Comparison of ENCODE assay signal across 7 cellular contexts in the genomic region with DNA sequence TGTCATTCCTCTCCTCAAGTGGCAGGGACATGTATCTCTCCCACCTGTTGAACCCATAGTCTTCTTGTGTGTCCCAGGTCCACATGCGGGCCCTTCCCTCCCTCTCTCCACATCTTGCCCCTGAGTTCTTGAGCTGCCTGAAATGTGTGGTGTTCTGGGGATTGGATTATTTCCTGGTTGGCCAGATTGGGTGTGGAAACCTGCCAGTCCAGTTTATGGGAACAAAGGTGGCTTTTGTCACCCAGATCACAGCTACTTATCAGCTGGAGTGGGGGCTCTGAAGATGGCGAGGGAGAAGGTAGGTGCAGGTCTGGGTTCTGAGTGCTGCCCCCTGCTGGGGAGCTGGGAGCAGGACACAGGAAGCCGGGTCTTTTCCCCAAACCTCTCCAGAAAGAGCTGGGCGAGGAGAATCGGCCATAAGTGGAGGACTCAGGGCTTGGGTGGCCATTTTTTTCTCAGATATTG. TPM values are rescaled to one million over a fixed set of nuclear protein-coding genes. Genes with fewer than 3 reads are reported as not detected.
DNase-seq lines count a peak whose midpoint lies in the region; ATAC-seq, FAIRE-seq and TF ChIP-seq lines count a peak whose summit lies in the region.

No MANE protein-coding gene starts in this region.

- H3K36me3 ChIP-seq in HAP-1 (replicated peaks) (peaks cover 5% of the 10 kb centered on the region), Panc1 (ENCODE audit: control insufficient read depth, insufficient read depth, low read length) (no peaks in the 10 kb centered on the region)

- TF ChIP-seq CTCF in Panc1 (IDR thresholded peaks at IDR 0.05) (peak; percentile 67), omental fat pad (IDR thresholded peaks at IDR 0.05) (no peak)

- no peak overlapping the region for H3K4me3 Mint-ChIP-seq in activated naive CD8-positive, alpha-beta T cell treated with anti-CD3 and anti-CD28 coated beads for 36 hours
- no peak overlapping the region for H3K4me3 Mint-ChIP-seq in stimulated activated memory B cell treated with anti-CD40 and anti-IgM and Interleukin-4, amounts not matched to agents 10 μg/mL and 1 μg/mL and 100 μg/mL, for 72 hours

- peak; percentile 60 for DNase-seq in GM12891 (ENCODE audit: insufficient read length, low spot score)
- DNase-seq in HAP-1 (ENCODE audit: low spot score in 2 of 2), result peak; percentile 13 to 74
- no peak for DNase-seq in Panc1 (ENCODE audit: low read depth, low spot score)
- DNase-seq in activated naive CD8-positive, alpha-beta T cell treated with anti-CD3 and anti-CD28 coated beads for 36 hours, result peak; percentile 54
- no peak for DNase-seq in omental fat pad (ENCODE audit: low spot score)

- no TSS peak for BruUV-seq in Panc1 (replicated peaks; lab: Mats Ljungman, UMichigan)

- no peaks in the 10 kb centered on the region for H3K36me3 Mint-ChIP-seq in activated naive CD8-positive, alpha-beta T cell treated with anti-CD3 and anti-CD28 coated beads for 36 hours
- H3K36me3 Mint-ChIP-seq in stimulated activated memory B cell treated with anti-CD40 and anti-IgM and Interleukin-4, amounts not matched to agents 10 μg/mL and 1 μg/mL and 100 μg/mL, for 72 hours, result peaks cover 33% of the 10 kb centered on the region

- peaks cover 2% of the 10 kb centered on the region for H3K4me1 Mint-ChIP-seq in activated naive CD8-positive, alpha-beta T cell treated with anti-CD3 and anti-CD28 coated beads for 36 hours
- H3K4me1 Mint-ChIP-seq in stimulated activated memory B cell treated with anti-CD40 and anti-IgM and Interleukin-4, amounts not matched to agents 10 μg/mL and 1 μg/mL and 100 μg/mL, for 72 hours, result no peaks in the 10 kb centered on the region

- H3K4me3 ChIP-seq in HAP-1 (no peak overlapping the region), Panc1 (ENCODE audit: low read depth in 2 of 2, low read length in 2 of 2) (no peak overlapping the region)

- TF ChIP-seq POLR2A in GM12891 (IDR thresholded peaks at IDR 0.05; ENCODE audit: low read depth, low read length), result no peak

- no peaks in the 10 kb centered on the region for H3K9me3 ChIP-seq in HAP-1
- H3K9me3 ChIP-seq in Panc1 (ENCODE audit: control insufficient read depth, insufficient read depth, low read depth, low read length), result no peaks in the 10 kb centered on the region

- intact Hi-C loops in Panc1 (cut with micrococcal nuclease; ENCODE audit: unreplicated experiment), result no loop called here

- in situ Hi-C loops in HAP-1 (cut with MboI; ENCODE audit: low sequenced_read_pairs), result no loop called here
- in situ Hi-C loops in Panc1 (cut with HindIII; ENCODE audit: low pct_unique_long_range_greater_than_20kb, low sequenced_read_pairs), result no loop called here

- no peaks in the 10 kb centered on the region for H3K27me3 ChIP-seq in HAP-1 (ENCODE audit: low read depth)
- H3K27me3 ChIP-seq in Panc1 (ENCODE audit: control insufficient read depth, insufficient read depth, low read length), result 0 out of 2 replicates have a peak, but pooled peaks cover 2% of the 10 kb centered on the region
- H3K27me3 ChIP-seq in layer of hippocampus (ENCODE audit: control insufficient read depth, insufficient read depth, low read length), result no peaks in the 10 kb centered on the region

- ATAC-seq in Panc1 (no peak), omental fat pad (ENCODE audit: low FRiP score) (no peak)
- ATAC-seq in stimulated activated memory B cell treated with anti-CD40 and anti-IgM and Interleukin-4, amounts not matched to agents 10 μg/mL and 1 μg/mL and 100 μg/mL, for 72 hours, result no peak

- no peaks in the 10 kb centered on the region for H3K4me1 ChIP-seq in HAP-1
- H3K4me1 ChIP-seq in Panc1 (ENCODE audit: control insufficient read depth, insufficient read depth, low read length), result no peaks in the 10 kb centered on the region

- H3K27ac Mint-ChIP-seq in activated naive CD8-positive, alpha-beta T cell treated with anti-CD3 and anti-CD28 coated beads for 36 hours, result no peak overlapping the region
- peak overlapping the region; percentile 11 for H3K27ac Mint-ChIP-seq in stimulated activated memory B cell treated with anti-CD40 and anti-IgM and Interleukin-4, amounts not matched to agents 10 μg/mL and 1 μg/mL and 100 μg/mL, for 72 hours

- peak; percentile 55 for FAIRE-seq in GM12891 (lab: Jason Lieb, UNC)

- peaks cover 4% of the 10 kb centered on the region for H3K27me3 Mint-ChIP-seq in activated naive CD8-positive, alpha-beta T cell treated with anti-CD3 and anti-CD28 coated beads for 36 hours
- H3K27me3 Mint-ChIP-seq in stimulated activated memory B cell treated with anti-CD40 and anti-IgM and Interleukin-4, amounts not matched to agents 10 μg/mL and 1 μg/mL and 100 μg/mL, for 72 hours, result no peaks in the 10 kb centered on the region

- CTCF ChIA-PET in Panc1 (lab: Charles Lee), result interaction anchor here (0.5 to 1.4 kb wide), 2 partner anchors 15 to 1482 kb away, joined by 3 to 6 read pairs; partner anchors contain the start of gene DTX4

- H3K27ac ChIP-seq in Panc1 (ENCODE audit: low read length) (no peak overlapping the region), layer of hippocampus (ENCODE audit: low read depth, low read length) (peak overlapping the region; percentile 58)

- POLR2A ChIA-PET in Panc1 (lab: Charles Lee), result no interaction called here

- no peaks in the 10 kb centered on the region for H3K9me3 Mint-ChIP-seq in activated naive CD8-positive, alpha-beta T cell treated with anti-CD3 and anti-CD28 coated beads for 36 hours
- H3K9me3 Mint-ChIP-seq in stimulated activated memory B cell treated with anti-CD40 and anti-IgM and Interleukin-4, amounts not matched to agents 10 μg/mL and 1 μg/mL and 100 μg/mL, for 72 hours, result no peaks in the 10 kb centered on the region

TF ChIP-seq in GM12891, 5 proteins besides CTCF, POLR2A, EP300 and RAD21:
- no peak for TF ChIP-seq TAF1 (IDR thresholded peaks at IDR 0.05; ENCODE audit: low read depth, low read length)
- no peak for TF ChIP-seq SPI1 (IDR thresholded peaks at IDR 0.05; ENCODE audit: low read depth, low read length)
- no peak for TF ChIP-seq POLR2AphosphoS5 (IDR thresholded peaks at IDR 0.05; ENCODE audit: low read depth, low read length)
- no peak for TF ChIP-seq POU2F2 (IDR thresholded peaks at IDR 0.05; ENCODE audit: low read depth, low read length)
- no peak for TF ChIP-seq PAX5 (IDR thresholded peaks at IDR 0.05; ENCODE audit: insufficient read depth, low read length, severe bottlenecking)
TF ChIP-seq in GM12891: peak in this region for 0.

RNA-seq across cellular contexts. Expression of gene DTX4, which starts 14.2 kb away (rescaled TPM):
- 24.8 TPM for polyA plus RNA-seq in GM12891 (2012; ENCODE audit: low read depth, missing spikeins)
- total RNA-seq in Panc1 (2021; ENCODE audit: unreplicated experiment) (0.21 TPM), omental fat pad (10 to 100 TPM; 12.0 to 75.6 (median 24.2) TPM)
- 0.08 TPM for polyA plus RNA-seq in Panc1 (2012; ENCODE audit: insufficient read length)
- total RNA-seq in activated naive CD8-positive, alpha-beta T cell treated with anti-CD3 and anti-CD28 coated beads for 36 hours, result under 1 TPM; 0.10 to 0.49 TPM

RNA-seq across cellular contexts. Expression of gene MPEG1, which starts 26.6 kb away (rescaled TPM):
- 12.9 TPM for polyA plus RNA-seq in GM12891 (2012; ENCODE audit: low read depth, missing spikeins)
- total RNA-seq in Panc1 (2021; ENCODE audit: unreplicated experiment), result 0.08 TPM
- polyA plus RNA-seq in Panc1 (2012; ENCODE audit: insufficient read length), result not detected
- total RNA-seq in activated naive CD8-positive, alpha-beta T cell treated with anti-CD3 and anti-CD28 coated beads for 36 hours, result under 1 TPM; 0.62 to 0.70 TPM
- 10 to 100 TPM; 41.7 to 51.1 (median 47.5) TPM for total RNA-seq in omental fat pad

RNA-seq across cellular contexts. Expression of gene FAM111A, which starts 43.5 kb away (rescaled TPM):
- polyA plus RNA-seq in GM12891 (2012; ENCODE audit: low read depth, missing spikeins), result 26.8 TPM
- total RNA-seq in Panc1 (2021; ENCODE audit: unreplicated experiment) (37.9 TPM), omental fat pad (10 to 100 TPM; 18.2 to 60.1 (median 31.7) TPM)
- polyA plus RNA-seq in Panc1 (2012; ENCODE audit: insufficient read length), result 9.1 TPM
- total RNA-seq in activated naive CD8-positive, alpha-beta T cell treated with anti-CD3 and anti-CD28 coated beads for 36 hours, result 10 to 100 TPM; 85.7 to 91.7 TPM

Comparison
In these comparisons a context has a peak if more than half of its experiments do, and no peak if none do; other contexts are left out.
1. DNase-seq: peak in GM12891 (single experiment), HAP-1 (2 of 2) and activated naive CD8-positive, alpha-beta T cell treated with anti-CD3 and anti-CD28 coated beads for 36 hours (single experiment); none in Panc1 (single experiment) and omental fat pad (single experiment).
2. RNA of gene DTX4, which starts 14.2 kb away (total RNA-seq): 12.0 to 75.6 TPM in omental fat pad; 0.10 to 0.49 TPM in activated naive CD8-positive, alpha-beta T cell treated with anti-CD3 and anti-CD28 coated beads for 36 hours and 0.21 TPM in Panc1 (single experiment); every median in the first group is over 4 times any median in the second.
3. RNA of gene MPEG1, which starts 26.6 kb away (total RNA-seq): 41.7 to 51.1 TPM in omental fat pad; 0.62 to 0.70 TPM in activated naive CD8-positive, alpha-beta T cell treated with anti-CD3 and anti-CD28 coated beads for 36 hours and 0.08 TPM in Panc1 (single experiment); every median in the first group is over 10 times any median in the second.